8 cellular contexts compared by ENCODE assay signal in genomic region chr6:45377555-45378323, GRCh38. TPM values are rescaled to one million over a fixed set of nuclear protein-coding genes. Genes with fewer than 3 reads are reported as not detected.
DNase-seq lines count a peak whose midpoint lies in the region; ATAC-seq, FAIRE-seq and TF ChIP-seq lines count a peak whose summit lies in the region.

TSS of gene SUPT3H (minus strand) at chr6:45377934.

- peak within 1 kb of the TSS; percentile 98 for H3K4me3 Mint-ChIP-seq in astrocyte (ENCODE audit: unreplicated experiment)

- no peaks in the 10 kb centered on the region for H3K36me3 ChIP-seq in astrocyte (ENCODE audit: insufficient read depth, low read length)

- peaks cover 11% of the 10 kb centered on the region for H3K4me1 ChIP-seq in astrocyte (ENCODE audit: insufficient read depth, low read length)

- peak within 1 kb of the TSS; percentile 95 for H3K27ac ChIP-seq in astrocyte (ENCODE audit: low read depth, low read length)

- H3K4me3 ChIP-seq in astrocyte (ENCODE audit: insufficient read depth, low read depth, low read length) = peak within 1 kb of the TSS; percentile 74

- no peaks in the 10 kb centered on the region for H3K27me3 Mint-ChIP-seq in astrocyte (ENCODE audit: low read depth, unreplicated experiment)

- no peaks in the 10 kb centered on the region for H3K36me3 Mint-ChIP-seq in astrocyte (ENCODE audit: low read depth, unreplicated experiment)

- H3K9me3 ChIP-seq in astrocyte (ENCODE audit: insufficient read depth, low read depth, low read length) = no peaks in the 10 kb centered on the region

- H3K27me3 ChIP-seq in astrocyte (ENCODE audit: insufficient read depth, low read length) = no peaks in the 10 kb centered on the region

- peak within 1 kb of the TSS; percentile 68 for H2AFZ ChIP-seq in astrocyte (ENCODE audit: low read depth, low read length)

- H3K27ac Mint-ChIP-seq in astrocyte (ENCODE audit: unreplicated experiment) = peak within 1 kb of the TSS; percentile 98

- H4K20me1 ChIP-seq in astrocyte (ENCODE audit: insufficient read depth, low read length) = no peaks in the 10 kb centered on the region

- ATAC-seq in GM18499 (IDR thresholded peaks at IDR 0.05; ENCODE audit: insufficient read depth, unreplicated experiment) (peak; percentile 66), HG02884 (IDR thresholded peaks at IDR 0.05; ENCODE audit: unreplicated experiment) (peak; percentile 90)

- DNase-seq in NCI-H1694 (lab: John Stamatoyannopoulos, UW) (peak; percentile 72), T-helper 22 cell (ENCODE audit: low read depth) (peak; percentile 86), astrocyte (ENCODE audit: low read depth) (peak; percentile 85), hippocampal formation (lab: John Stamatoyannopoulos, UW) (peak; percentile 85 to 88), retina (peak; percentile 97), urothelium cell line (ENCODE audit: low spot score) (no peak)

- no peak for FAIRE-seq in astrocyte (lab: Jason Lieb, UNC)
- FAIRE-seq in urothelium cell line (lab: Jason Lieb, UNC) = no peak

- peak within 1 kb of the TSS; percentile 98 for H3K9ac ChIP-seq in astrocyte (ENCODE audit: low read length)

- H3K4me2 ChIP-seq in astrocyte (ENCODE audit: low read length) = peak within 1 kb of the TSS; percentile 97

- no peak for TF ChIP-seq CTCF in astrocyte (IDR thresholded peaks at IDR 0.05; ENCODE audit: insufficient read depth, low read depth, low read length)

- no peaks in the 10 kb centered on the region for H3K9me3 Mint-ChIP-seq in astrocyte (ENCODE audit: unreplicated experiment)

- H3K4me1 Mint-ChIP-seq in astrocyte (ENCODE audit: low read depth, unreplicated experiment) = peaks cover 12% of the 10 kb centered on the region

- H3K79me2 ChIP-seq in astrocyte (ENCODE audit: insufficient read depth, low read length) = peaks cover 32% of the 10 kb centered on the region

RNA-seq across cellular contexts. Expression of gene SUPT3H, which starts in this region (rescaled TPM):
- total RNA-seq in astrocyte = 11.7 and 12.4 TPM in 2 replicates
